ENCODE assay signal across 7 cellular contexts in genomic region chr4:81919238-81919637, GRCh38.
DNase-seq lines count a peak whose midpoint lies in the region; ATAC-seq and TF ChIP-seq lines count a peak whose summit lies in the region.

No MANE protein-coding gene starts in this region.

- DNase-seq in M059J (ENCODE audit: low read depth) (peak; percentile 1), erythroblast (lab: John Stamatoyannopoulos, UW) (peak; percentile 27 to 40), substantia nigra (lab: John Stamatoyannopoulos, UW) (no peak), T1000 (lab: John Stamatoyannopoulos, UW) (no peak), superior temporal gyrus (ENCODE audit: extremely low spot score) (no peak)

- peak; percentile 67 for TF ChIP-seq CTCF in GM12872 (IDR thresholded peaks at IDR 0.05; ENCODE audit: insufficient read depth, low read depth, low read length)

- peak; percentile 69 for ATAC-seq in GM21423 (IDR thresholded peaks at IDR 0.05; ENCODE audit: unreplicated experiment)

- H3K27ac ChIP-seq in substantia nigra (ENCODE audit: low read depth, low read length, poor library complexity, severe bottlenecking), result no peak overlapping the region

- TF ChIP-seq POLR2A in erythroblast (IDR thresholded peaks at IDR 0.05; ENCODE audit: low read length), result no peak

Comparison
In these comparisons a context has a peak if more than half of its experiments do, and no peak if none do; other contexts are left out.
1. DNase-seq: peak in M059J (single experiment) and erythroblast (2 of 2); none in substantia nigra (0 of 49), T1000 (single experiment) and superior temporal gyrus (single experiment).